15 cellular contexts compared by ENCODE assay signal in the genomic region with DNA sequence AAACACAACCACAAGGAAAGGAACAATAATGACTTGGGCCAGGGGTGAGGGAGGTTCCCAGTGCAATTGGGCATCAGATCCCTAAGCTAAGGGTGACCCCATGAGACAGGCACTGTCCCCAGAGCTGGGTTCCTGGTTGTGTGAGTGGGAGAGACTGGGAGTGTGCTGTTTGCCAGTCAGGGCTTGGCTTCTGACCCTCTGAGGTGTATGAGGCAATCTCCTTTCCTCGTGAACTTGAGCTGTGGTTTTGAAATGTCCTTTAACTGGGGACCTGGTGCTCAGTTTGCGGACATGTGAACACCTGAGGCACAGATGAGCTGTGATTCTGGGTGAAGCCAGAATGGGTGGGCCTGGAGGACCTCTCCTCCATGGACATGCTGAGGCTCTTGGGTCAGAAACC.
"Had no signal": no experiment of that assay in that cellular context is flagged by ENCODE, and none has a peak within 500 bp of the region (broad histone marks: within the 10 kb centered on the region; RNA-seq: fewer than 3 reads in every experiment).

No MANE protein-coding gene starts in this region.

- H3K27ac Mint-ChIP-seq: activated naive CD8-positive, alpha-beta T cell treated with anti-CD3 and anti-CD28 coated beads, Interleukin-2, amount 10 ng/mL, durations not matched to agents 7 days and 5 days had no signal

- H3K27me3 ChIP-seq: gastroesophageal sphincter, pancreas, tibial artery, uterus had no signal

- DNase-seq: activated naive CD4-positive, alpha-beta T cell; activated naive CD8-positive, alpha-beta T cell treated with anti-CD3 and anti-CD28 coated beads, Interleukin-2, amount 10 ng/mL, durations not matched to agents 7 days and 5 days; anterior cingulate cortex; heart right ventricle; left ventricle myocardium superior; pancreas; retina; stimulated activated CD4-positive, alpha-beta T cell treated with anti-CD3 and anti-CD28 coated beads, Interleukin-15, amount 100 ng/mL, for 24 hours; stimulated activated CD4-positive, alpha-beta T cell treated with anti-CD3 and anti-CD28 coated beads, Interleukin-4, amount 100 ng/mL, for 1 hour; stimulated activated naive CD4-positive, alpha-beta T cell; uterus had no signal

- H3K36me3 ChIP-seq: gastroesophageal sphincter, heart right ventricle, pancreas, tibial artery, uterus had no signal

- H3K4me3 ChIP-seq: gastroesophageal sphincter, heart right ventricle, pancreas, tibial artery, uterus had no signal

- H3K27ac ChIP-seq: epithelial cell of prostate, gastroesophageal sphincter, pancreas, tibial artery, uterus had no signal

- H3K4me3 Mint-ChIP-seq: activated naive CD8-positive, alpha-beta T cell treated with anti-CD3 and anti-CD28 coated beads, Interleukin-2, amount 10 ng/mL, durations not matched to agents 7 days and 5 days had no signal

- H3K9me3 ChIP-seq: gastroesophageal sphincter, pancreas, tibial artery, uterus had no signal

- ATAC-seq: activated CD4-positive, CD25-positive, alpha-beta regulatory T cell treated with anti-CD3 and anti-CD28 coated beads, Interleukin-2, amount 50 U/mL, for 24 hours; gastroesophageal sphincter; heart right ventricle; left ventricle myocardium superior had no signal
